Comparison of ENCODE assay signal across 20 cellular contexts in genomic region chr12:32828552-32828951, GRCh38.
"Had no signal": no experiment of that assay in that cellular context is flagged by ENCODE, and none has a peak within 500 bp of the region (broad histone marks: within the 10 kb centered on the region; RNA-seq: fewer than 3 reads in every experiment).

No MANE protein-coding gene starts in this region.

- H3K4me1 Mint-ChIP-seq: activated CD4-positive, alpha-beta T cell treated with anti-CD3 and anti-CD28 coated beads for 36 hours; activated naive CD8-positive, alpha-beta T cell treated with anti-CD3 and anti-CD28 coated beads for 36 hours; activated T-helper 17 cell treated with anti-CD3 and anti-CD28 coated beads, Interleukin-2, amount 50 U/mL, for 72 hours; memory B cell; natural killer cell had no signal

- H3K9me3 ChIP-seq: body of pancreas, left lung, neutrophil, tibial nerve, vagina had no signal

- H3K36me3 ChIP-seq: left lung, vagina had no signal

- DNase-seq: activated CD4-positive, alpha-beta T cell treated with anti-CD3 and anti-CD28 coated beads for 36 hours; activated CD4-positive, alpha-beta T cell treated with anti-CD3 and anti-CD28 coated beads, Interleukin-2, amount 50 U/mL, for 48 hours; activated naive CD4-positive, alpha-beta T cell; activated naive CD8-positive, alpha-beta T cell treated with anti-CD3 and anti-CD28 coated beads for 36 hours; amygdala; body of pancreas; central memory CD4-positive, alpha-beta T cell; dorsolateral prefrontal cortex; head of caudate nucleus; left lung; natural killer cell; stimulated activated CD4-positive, alpha-beta T cell treated with anti-CD3 and anti-CD28 coated beads, Interleukin-2, amount 100 ng/mL, for 24 hours; stimulated activated naive CD4-positive, alpha-beta T cell treated with Interleukin-2 at 50 U/mL for 16 hours; SW 1271; T-helper 2 cell had no signal

- H3K27ac Mint-ChIP-seq: activated CD4-positive, alpha-beta T cell treated with anti-CD3 and anti-CD28 coated beads for 36 hours; activated naive CD8-positive, alpha-beta T cell treated with anti-CD3 and anti-CD28 coated beads for 36 hours; activated T-helper 17 cell treated with anti-CD3 and anti-CD28 coated beads, Interleukin-2, amount 50 U/mL, for 72 hours; memory B cell; natural killer cell had no signal

- H3K36me3 Mint-ChIP-seq: activated naive CD8-positive, alpha-beta T cell treated with anti-CD3 and anti-CD28 coated beads for 36 hours; memory B cell; natural killer cell had no signal

- H3K4me3 Mint-ChIP-seq: activated CD4-positive, alpha-beta T cell treated with anti-CD3 and anti-CD28 coated beads for 36 hours; activated naive CD8-positive, alpha-beta T cell treated with anti-CD3 and anti-CD28 coated beads for 36 hours; activated T-helper 17 cell treated with anti-CD3 and anti-CD28 coated beads, Interleukin-2, amount 50 U/mL, for 72 hours; memory B cell; natural killer cell had no signal

- H3K27ac ChIP-seq: dorsolateral prefrontal cortex, left lung, neutrophil, tibial nerve, vagina had no signal

- H3K9me3 Mint-ChIP-seq: activated naive CD8-positive, alpha-beta T cell treated with anti-CD3 and anti-CD28 coated beads for 36 hours; activated T-helper 17 cell treated with anti-CD3 and anti-CD28 coated beads, Interleukin-2, amount 50 U/mL, for 72 hours; memory B cell; natural killer cell had no signal

- H3K27me3 ChIP-seq: body of pancreas, left lung, neutrophil, tibial nerve, vagina had no signal

- H3K4me3 ChIP-seq: body of pancreas, dorsolateral prefrontal cortex, left lung, tibial nerve, vagina had no signal

- H3K4me1 ChIP-seq: body of pancreas, left lung, tibial nerve, vagina had no signal

- H3K27me3 Mint-ChIP-seq: activated CD4-positive, alpha-beta T cell treated with anti-CD3 and anti-CD28 coated beads for 36 hours had no signal

- ATAC-seq: activated CD4-positive, alpha-beta T cell treated with anti-CD3 and anti-CD28 coated beads for 36 hours; activated T-helper 17 cell treated with anti-CD3 and anti-CD28 coated beads, Interleukin-2, amount 50 U/mL, for 72 hours; body of pancreas; left lung; natural killer cell had no signal
